31 cellular contexts compared by ENCODE assay signal in genomic region chr6:131132360-131132759, GRCh38.
"Had no signal": no experiment of that assay in that cellular context is flagged by ENCODE, and none has a peak within 500 bp of the region (broad histone marks: within the 10 kb centered on the region; RNA-seq: fewer than 3 reads in every experiment).

No MANE protein-coding gene starts in this region.

- FAIRE-seq: endometrium had no signal

- ATAC-seq: effector memory CD8-positive, alpha-beta T cell; heart right ventricle; left colon; lower lobe of right lung; natural killer cell; sciatic nerve; stimulated activated naive CD8-positive, alpha-beta T cell treated with anti-CD3 and anti-CD28 coated beads, Interleukin-15, amount 100 ng/mL, for 72 hours had no signal

- H3K36me3 Mint-ChIP-seq: immature natural killer cell, natural killer cell had no signal

- H3K4me3 ChIP-seq: coronary artery, esophagus squamous epithelium, heart right ventricle, left ventricle myocardium inferior, lower lobe of right lung, smooth muscle cell, suprapubic skin, vagina had no signal

- H3K9ac ChIP-seq: parathyroid adenoma had no signal

- H3K4me2 ChIP-seq: smooth muscle cell had no signal

- H3K27me3 ChIP-seq: esophagus squamous epithelium, suprapubic skin, vagina had no signal

- H3K4me3 Mint-ChIP-seq: effector memory CD8-positive, alpha-beta T cell; immature natural killer cell; natural killer cell; stimulated activated naive CD8-positive, alpha-beta T cell treated with anti-CD3 and anti-CD28 coated beads, Interleukin-15, amount 100 ng/mL, for 72 hours had no signal

- H3K79me2 ChIP-seq: parathyroid adenoma had no signal

- H3K27ac ChIP-seq: coronary artery, esophagus squamous epithelium, heart right ventricle, left ventricle myocardium inferior, lower lobe of right lung, neutrophil, parathyroid adenoma, suprapubic skin, vagina had no signal

- H3K27ac Mint-ChIP-seq: effector memory CD8-positive, alpha-beta T cell; immature natural killer cell; natural killer cell; progenitor cell of endocrine pancreas; stimulated activated naive CD8-positive, alpha-beta T cell treated with anti-CD3 and anti-CD28 coated beads, Interleukin-15, amount 100 ng/mL, for 72 hours had no signal

- DNase-seq: dermis blood vessel endothelial cell; effector memory CD8-positive, alpha-beta T cell; erythroblast; esophagus squamous epithelium; foreskin melanocyte; glutamatergic neuron; heart right ventricle; hypothalamus; immature natural killer cell; islet precursor cell; kidney glomerular epithelial cell; left colon; left ventricle myocardium inferior; lower lobe of right lung; natural killer cell; stimulated activated CD4-positive, alpha-beta T cell treated with anti-CD3 and anti-CD28 coated beads, Interleukin-12 subunit alpha, Interleukin-12 subunit beta, amount 100 ng/mL, for 4 hours; stimulated activated CD4-positive, alpha-beta T cell treated with anti-CD3 and anti-CD28 coated beads, Interleukin-1b, Interleukin-23, amount 100 ng/mL, for 48 hours; stimulated activated CD4-positive, alpha-beta T cell treated with anti-CD3 and anti-CD28 coated beads, Interleukin-4, amount 100 ng/mL, for 1 hour; stimulated activated CD8-positive, alpha-beta memory T cell treated with anti-CD3 and anti-CD28 coated beads, Interleukin-4, amount 100 ng/mL, for 48 hours; stimulated activated naive CD4-positive, alpha-beta T cell; stimulated activated naive CD8-positive, alpha-beta T cell treated with anti-CD3 and anti-CD28 coated beads, Interleukin-15, amount 100 ng/mL, for 72 hours; trophoblast cell had no signal

- H3K36me3 ChIP-seq: esophagus squamous epithelium, heart right ventricle, left ventricle myocardium inferior, lower lobe of right lung, neutrophil, suprapubic skin, vagina had no signal

- H2AFZ ChIP-seq: parathyroid adenoma had no signal

- H3K9me3 ChIP-seq: esophagus squamous epithelium, heart right ventricle, left ventricle myocardium inferior, lower lobe of right lung, neutrophil, suprapubic skin, vagina had no signal

- H3K9me3 Mint-ChIP-seq: effector memory CD8-positive, alpha-beta T cell; immature natural killer cell; natural killer cell; stimulated activated naive CD8-positive, alpha-beta T cell treated with anti-CD3 and anti-CD28 coated beads, Interleukin-15, amount 100 ng/mL, for 72 hours had no signal
